ENCODE assay signal across 1 cellular context in the genomic region with DNA sequence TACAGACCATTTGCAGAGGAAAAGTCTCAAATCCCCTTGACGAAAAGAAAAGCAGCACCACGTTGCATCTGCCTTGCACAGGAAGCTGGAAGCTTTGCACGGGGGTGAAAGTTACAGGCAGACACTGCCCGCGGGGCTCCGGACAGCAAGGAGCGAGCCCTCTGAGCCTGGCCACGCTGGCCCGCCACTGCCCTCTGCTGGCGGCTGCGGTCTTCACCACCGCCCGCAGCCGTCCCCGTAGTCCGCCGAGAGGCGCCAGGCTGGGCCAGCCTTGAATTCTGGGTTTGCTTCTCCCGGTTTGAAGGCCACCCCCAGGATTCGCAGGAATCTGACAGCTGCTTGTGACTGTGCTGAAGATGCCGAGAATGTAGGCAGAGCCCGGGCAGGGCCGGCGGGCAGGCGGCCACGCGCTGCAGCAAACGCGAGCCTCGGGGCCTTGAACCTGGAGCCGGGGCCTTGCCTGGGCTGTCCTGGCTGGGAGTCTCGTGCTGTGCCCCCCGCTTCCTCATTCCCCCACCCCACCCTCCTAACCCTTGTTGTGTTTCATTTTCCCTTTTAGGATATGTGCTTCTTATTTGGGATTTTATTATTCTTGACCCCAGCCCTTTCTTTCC.
TF ChIP-seq lines count a peak whose summit lies in the region.

No MANE protein-coding gene starts in this region.

TF ChIP-seq in IMR-90, 13 proteins besides CTCF, POLR2A, EP300 and RAD21 (continued from another document):
- TF ChIP-seq ELK1 (IDR thresholded peaks at IDR 0.05; ENCODE audit: borderline replicate concordance, low read depth, low read length): no peak
